In genomic region chrX:86805241-86805640, GRCh38 we compare ENCODE assay signal across 34 cellular contexts.
"Had no signal": no experiment of that assay in that cellular context is flagged by ENCODE, and none has a peak within 500 bp of the region (broad histone marks: within the 10 kb centered on the region; RNA-seq: fewer than 3 reads in every experiment).

No MANE protein-coding gene starts in this region.

- H3K27ac ChIP-seq: ascending aorta, breast epithelium, cardiac muscle cell, colonic mucosa, esophagus muscularis mucosa, gastroesophageal sphincter, heart right ventricle, WERI-Rb-1 had no signal

- H3K27ac Mint-ChIP-seq: activated CD4-positive, alpha-beta memory T cell treated with anti-CD3 and anti-CD28 coated beads, Interleukin-2, amount 10 ng/mL, durations not matched to agents 7 days and 5 days; activated CD4-positive, alpha-beta T cell treated with anti-CD3 and anti-CD28 coated beads, Interleukin-2, amount 10 ng/mL, durations not matched to agents 7 days and 5 days; activated naive CD8-positive, alpha-beta T cell; activated T-helper 17 cell treated with anti-CD3 and anti-CD28 coated beads, Interleukin-2, amount 50 U/mL, for 72 hours; brain; endodermal cell; T-helper 17 cell; T-helper 2 cell treated with Interferon-gamma antibody and Interleukin-4, amounts not matched to agents 5 μg/mL and 100 μg/mL, for 36 hours had no signal

- H3K4me1 ChIP-seq: ascending aorta, breast epithelium, colonic mucosa, esophagus muscularis mucosa, gastroesophageal sphincter, heart right ventricle had no signal

- DNase-seq: activated CD4-positive, alpha-beta memory T cell treated with anti-CD3 and anti-CD28 coated beads, Interleukin-2, amount 10 ng/mL, durations not matched to agents 7 days and 5 days; activated CD4-positive, alpha-beta T cell treated with anti-CD3 and anti-CD28 coated beads for 1 hour; activated CD4-positive, alpha-beta T cell treated with anti-CD3 and anti-CD28 coated beads for 4 hours; activated CD4-positive, alpha-beta T cell treated with anti-CD3 and anti-CD28 coated beads, Interleukin-2, amount 10 ng/mL, durations not matched to agents 7 days and 5 days; activated CD4-positive, alpha-beta T cell treated with anti-CD3 and anti-CD28 coated beads, Interleukin-2, amount 50 U/mL, for 4 hours; activated CD4-positive, CD25-positive, alpha-beta regulatory T cell; activated CD8-positive, alpha-beta memory T cell treated with anti-CD3 and anti-CD28 coated beads, Interleukin-2, amount 50 U/mL, for 48 hours; activated effector memory CD4-positive, alpha-beta T cell treated with Interleukin-2 at 50 U/mL for 16 hours; activated gamma-delta T cell treated with Interleukin-2 at 50 U/mL for 16 hours; activated naive CD4-positive, alpha-beta T cell treated with anti-CD3 and anti-CD28 coated beads, Interleukin-2, amount 50 U/mL, for 16 hours; activated naive CD4-positive, alpha-beta T cell treated with Interleukin-2 at 50 U/mL for 16 hours; activated T-cell treated with anti-CD3 and anti-CD28 coated beads for 4 hours; activated T-cell treated with anti-CD3 and anti-CD28 coated beads, Interleukin-2, amount 50 U/mL, for 4 hours; amygdala; central memory CD4-positive, alpha-beta T cell; cerebellar nuclear complex; colonic mucosa; effector CD8-positive, alpha-beta T cell; endodermal cell; foreskin melanocyte; heart right ventricle; T-helper 1 cell; T-helper 17 cell; T1000; WERI-Rb-1 had no signal

- H3K36me3 ChIP-seq: ascending aorta, breast epithelium, cardiac muscle cell, colonic mucosa, esophagus muscularis mucosa, gastroesophageal sphincter, heart right ventricle, WERI-Rb-1 had no signal

- H3K4me1 Mint-ChIP-seq: activated CD4-positive, alpha-beta memory T cell treated with anti-CD3 and anti-CD28 coated beads, Interleukin-2, amount 10 ng/mL, durations not matched to agents 7 days and 5 days; activated CD4-positive, alpha-beta T cell treated with anti-CD3 and anti-CD28 coated beads, Interleukin-2, amount 10 ng/mL, durations not matched to agents 7 days and 5 days; activated T-helper 17 cell treated with anti-CD3 and anti-CD28 coated beads, Interleukin-2, amount 50 U/mL, for 72 hours; brain; endodermal cell; T-helper 17 cell had no signal

- H3K9me3 Mint-ChIP-seq: activated CD4-positive, alpha-beta memory T cell treated with anti-CD3 and anti-CD28 coated beads, Interleukin-2, amount 10 ng/mL, durations not matched to agents 7 days and 5 days; activated CD4-positive, alpha-beta T cell treated with anti-CD3 and anti-CD28 coated beads, Interleukin-2, amount 10 ng/mL, durations not matched to agents 7 days and 5 days had no signal

- H3K36me3 Mint-ChIP-seq: activated naive CD8-positive, alpha-beta T cell; brain had no signal

- H3K9me3 ChIP-seq: colonic mucosa had no signal

- H3K27me3 ChIP-seq: ascending aorta, cardiac muscle cell, colonic mucosa, esophagus muscularis mucosa, gastroesophageal sphincter, heart right ventricle had no signal

- H3K4me3 ChIP-seq: ascending aorta, breast epithelium, cardiac muscle cell, colonic mucosa, esophagus muscularis mucosa, gastroesophageal sphincter, heart right ventricle had no signal

- ATAC-seq: activated T-cell treated with anti-CD3 and anti-CD28 coated beads, Interleukin-2, amount 50 U/mL, for 4 hours; activated T-helper 17 cell treated with anti-CD3 and anti-CD28 coated beads, Interleukin-2, amount 50 U/mL, for 72 hours; gastroesophageal sphincter; heart right ventricle; T-helper 17 cell had no signal

- H3K4me3 Mint-ChIP-seq: activated CD4-positive, alpha-beta memory T cell treated with anti-CD3 and anti-CD28 coated beads, Interleukin-2, amount 10 ng/mL, durations not matched to agents 7 days and 5 days; activated CD4-positive, alpha-beta T cell treated with anti-CD3 and anti-CD28 coated beads, Interleukin-2, amount 10 ng/mL, durations not matched to agents 7 days and 5 days; activated naive CD8-positive, alpha-beta T cell; activated T-cell treated with anti-CD3 and anti-CD28 coated beads, Interleukin-2, amount 50 U/mL, for 4 hours; activated T-helper 17 cell treated with anti-CD3 and anti-CD28 coated beads, Interleukin-2, amount 50 U/mL, for 72 hours; brain; endodermal cell; T-helper 17 cell; T-helper 2 cell treated with Interferon-gamma antibody and Interleukin-4, amounts not matched to agents 5 μg/mL and 100 μg/mL, for 36 hours had no signal

- H3K27me3 Mint-ChIP-seq: activated CD4-positive, alpha-beta memory T cell treated with anti-CD3 and anti-CD28 coated beads, Interleukin-2, amount 10 ng/mL, durations not matched to agents 7 days and 5 days; activated CD4-positive, alpha-beta T cell treated with anti-CD3 and anti-CD28 coated beads, Interleukin-2, amount 10 ng/mL, durations not matched to agents 7 days and 5 days; activated naive CD8-positive, alpha-beta T cell; activated T-helper 17 cell treated with anti-CD3 and anti-CD28 coated beads, Interleukin-2, amount 50 U/mL, for 72 hours; brain; T-helper 17 cell had no signal
